ENCODE assay signal across 1 cellular context in genomic region chr20:23152308-23152892, GRCh38.
TF ChIP-seq lines count a peak whose summit lies in the region.

No MANE protein-coding gene starts in this region.

TF ChIP-seq in K562, 482 proteins besides CTCF, POLR2A, EP300 and RAD21 (continued from another document):
- TF ChIP-seq RREB1 (CRISPR knock-in tag; IDR thresholded peaks at IDR 0.05) (no peak), KLF6 (CRISPR knock-in tag; IDR thresholded peaks at IDR 0.05; ENCODE audit: borderline replicate concordance) (0 out of 2 replicates have a peak, but pooled peaks have one; percentile 37), BCLAF1 (IDR thresholded peaks at IDR 0.05; ENCODE audit: borderline replicate concordance in 1 of 2, control insufficient read depth in 1 of 2, low read depth in 2 of 2, low read length in 1 of 2) (peak in 1 of 2 experiments; percentile 43; a peak in 1 of 4 replicates), THAP7 (CRISPR knock-in tag; IDR thresholded peaks at IDR 0.05) (no peak), ZNF133 (CRISPR knock-in tag; IDR thresholded peaks at IDR 0.05) (no peak), BRD4 (IDR thresholded peaks at IDR 0.05) (no peak), SIX5 (IDR thresholded peaks at IDR 0.05; ENCODE audit: borderline replicate concordance in 1 of 2, insufficient read depth in 1 of 2, low read depth in 1 of 2, low read length in 2 of 2) (no peak), CBX1 (IDR thresholded peaks at IDR 0.05; ENCODE audit: low read depth) (no peak), TEAD4 (IDR thresholded peaks at IDR 0.05; ENCODE audit: low read length) (peak; percentile 85), TEAD4 (CRISPR knock-in tag; IDR thresholded peaks at IDR 0.05; ENCODE audit: borderline replicate concordance) (no peak), NONO (IDR thresholded peaks at IDR 0.05; ENCODE audit: low read depth in 2 of 2, low read length in 1 of 2) (no peak), SETDB1 (IDR thresholded peaks at IDR 0.05; ENCODE audit: low read length) (no peak), PBX2 (CRISPR knock-in tag; IDR thresholded peaks at IDR 0.05; ENCODE audit: low read depth) (peak; percentile 43; the same call in 1 of the 2 replicates), PBX2 (tag; conservative IDR thresholded peaks at IDR 0.05; ENCODE audit: low read depth) (peak; percentile 76; the same call in 1 of the 2 replicates), ZNF583 (CRISPR knock-in tag; IDR thresholded peaks at IDR 0.05) (peak; percentile 81)
